8 cellular contexts compared by ENCODE assay signal in genomic region chr20:50192364-50193168, GRCh38. TPM values are rescaled to one million over a fixed set of nuclear protein-coding genes. Genes with fewer than 3 reads are reported as not detected.
A peak's percentile ranks its signal among the peaks of the same experiment; 100 is the strongest.
DNase-seq lines count a peak whose midpoint lies in the region; ATAC-seq and TF ChIP-seq lines count a peak whose summit lies in the region.

No MANE protein-coding gene starts in this region.

- TF ChIP-seq CTCF in lung (IDR thresholded peaks at IDR 0.05; ENCODE audit: control extremely low read depth, extremely low read depth): no peak

- H3K4me1 ChIP-seq in duodenal mucosa (ENCODE audit: control insufficient read depth in 1 of 2, insufficient read depth in 2 of 2, low read length in 2 of 2) (peaks cover 26 to 31% of the 10 kb centered on the region in 2 donors), lung (ENCODE audit: control insufficient read depth in 2 of 2, insufficient read depth in 2 of 2, low read length in 2 of 2) (peaks cover 0 to 18% of the 10 kb centered on the region in 2 donors)

- H3K9ac ChIP-seq in duodenal mucosa (ENCODE audit: low read depth in 1 of 2, low read length in 2 of 2): peak overlapping the region; percentile 71 to 88

- no peaks in the 10 kb centered on the region for H3K27me3 ChIP-seq in duodenal mucosa (ENCODE audit: control insufficient read depth in 1 of 2, insufficient read depth in 2 of 2, low read length in 2 of 2)
- H3K27me3 ChIP-seq in lung (ENCODE audit: control insufficient read depth, insufficient read depth): no peaks in the 10 kb centered on the region

- peak overlapping the region; percentile 83 to 85 for H3K4me3 ChIP-seq in duodenal mucosa (ENCODE audit: low read depth in 1 of 2, low read length in 2 of 2)
- peak overlapping the region; percentile 88 for H3K4me3 ChIP-seq in lung

- peak; percentile 64 for DNase-seq in DMS79 (lab: John Stamatoyannopoulos, UW)
- DNase-seq in NCI-H524 treated with DMSO at 0.1 percent for 48 hours (lab: John Stamatoyannopoulos, UW): peak; percentile 36
- peak; percentile 91 for DNase-seq in activated CD4-positive, alpha-beta memory T cell treated with anti-CD3 and anti-CD28 coated beads for 36 hours
- DNase-seq in lung (ENCODE audit: low spot score): peak; percentile 90
- DNase-seq in stimulated activated CD8-positive, alpha-beta memory T cell treated with anti-CD3 and anti-CD28 coated beads, Interleukin-12 subunit alpha, Interleukin-12 subunit beta, amount 100 ng/mL, for 1 hour (ENCODE audit: low read depth): peak; percentile 61

- no peaks in the 10 kb centered on the region for H3K9me3 Mint-ChIP-seq in activated CD4-positive, alpha-beta memory T cell treated with anti-CD3 and anti-CD28 coated beads for 36 hours

- H3K27me3 Mint-ChIP-seq in activated CD4-positive, alpha-beta memory T cell treated with anti-CD3 and anti-CD28 coated beads for 36 hours: no peaks in the 10 kb centered on the region

- no peaks in the 10 kb centered on the region for H3K9me3 ChIP-seq in duodenal mucosa (ENCODE audit: control insufficient read depth in 1 of 2, low read length in 2 of 2)
- no peaks in the 10 kb centered on the region for H3K9me3 ChIP-seq in lung (ENCODE audit: control insufficient read depth in 2 of 2, insufficient read depth in 1 of 2, low read length in 1 of 2)

- intact Hi-C loops in activated CD4-positive, alpha-beta memory T cell treated with anti-CD3 and anti-CD28 coated beads for 36 hours (cut with micrococcal nuclease): loop anchor here (5.0 kb wide), 4 partner anchors 95 to 540 kb away; partner anchors contain the start of gene PARD6B

- CTCF ChIA-PET in activated CD4-positive, alpha-beta memory T cell treated with anti-CD3 and anti-CD28 coated beads for 36 hours (lab: Charles Lee): interaction anchor here (1.6 to 5.7 kb wide), 2 partner anchors 264 to 272 kb away, joined by 4 to 153 read pairs; no protein-coding TSS in a partner anchor

- H3K4me1 Mint-ChIP-seq in activated CD4-positive, alpha-beta memory T cell treated with anti-CD3 and anti-CD28 coated beads for 36 hours (ENCODE audit: low read depth): peaks cover 19% of the 10 kb centered on the region

- peak overlapping the region; percentile 98 for H3K27ac Mint-ChIP-seq in activated CD4-positive, alpha-beta memory T cell treated with anti-CD3 and anti-CD28 coated beads for 36 hours

- peak overlapping the region; percentile 82 for H3K4me3 Mint-ChIP-seq in activated CD4-positive, alpha-beta memory T cell treated with anti-CD3 and anti-CD28 coated beads for 36 hours

- POLR2A ChIA-PET in activated CD4-positive, alpha-beta memory T cell treated with anti-CD3 and anti-CD28 coated beads for 36 hours (lab: Charles Lee): interaction anchor here (0.6 to 2.4 kb wide), 7 partner anchors 27 to 484 kb away, joined by 3 to 14 read pairs (median 3); no protein-coding TSS in a partner anchor

- peaks cover 22% of the 10 kb centered on the region for H3K36me3 Mint-ChIP-seq in activated CD4-positive, alpha-beta memory T cell treated with anti-CD3 and anti-CD28 coated beads for 36 hours

- ATAC-seq in HG03159 (IDR thresholded peaks at IDR 0.05; ENCODE audit: unreplicated experiment) (peak; percentile 38), lung (ENCODE audit: insufficient read depth, low FRiP score) (no peak), GM21528 (IDR thresholded peaks at IDR 0.05; ENCODE audit: low FRiP score, unreplicated experiment) (no peak)

- 7% methylated on average over 25 of the region's 25 CpGs for WGBS in lung, 2 donors

- H3K36me3 ChIP-seq in duodenal mucosa (ENCODE audit: control insufficient read depth in 1 of 2, insufficient read depth in 2 of 2, low read length in 2 of 2) (peaks cover 0 to 13% of the 10 kb centered on the region in 2 donors), lung (ENCODE audit: control insufficient read depth in 2 of 2, insufficient read depth in 2 of 2, low read length in 2 of 2) (peaks cover 0 to 19% of the 10 kb centered on the region in 2 donors)

- H3K27ac ChIP-seq in duodenal mucosa (ENCODE audit: low read depth, low read length): peak overlapping the region; percentile 76
- peak overlapping the region; percentile 80 to 89 for H3K27ac ChIP-seq in lung (ENCODE audit: low read depth in 1 of 2, low read length in 1 of 2)

RNA-seq across cellular contexts. Expression of gene CEBPB, which starts 1.9 kb away (rescaled TPM):
- 10 to 100 TPM; 53.3 to 56.5 TPM for total RNA-seq in activated CD4-positive, alpha-beta memory T cell treated with anti-CD3 and anti-CD28 coated beads for 36 hours
- total RNA-seq in lung: 100 to 1,000 TPM in 1 of 2 donors, 10 to 100 TPM in 1; 54.6 to 296 TPM
- polyA plus RNA-seq in lung: 100 to 1,000 TPM in 1 of 2 donors, 10 to 100 TPM in 1; 53.2 to 194 TPM

RNA-seq across cellular contexts. Expression of gene PEDS1, which starts 39.0 kb away (rescaled TPM):
- total RNA-seq in activated CD4-positive, alpha-beta memory T cell treated with anti-CD3 and anti-CD28 coated beads for 36 hours: 10 to 100 TPM; 15.0 to 16.9 TPM
- 10 to 100 TPM; 21.9 to 34.8 TPM for total RNA-seq in lung
- 10 to 100 TPM; 34.0 to 43.4 TPM for polyA plus RNA-seq in lung

Comparison
In these comparisons a context has a peak if more than half of its experiments do, and no peak if none do; other contexts are left out.
1. DNase-seq: peak in every context shown above with its lines; median percentile 91 in activated CD4-positive, alpha-beta memory T cell treated with anti-CD3 and anti-CD28 coated beads for 36 hours; 90 in lung; 64 in DMS79; 61 in stimulated activated CD8-positive, alpha-beta memory T cell treated with anti-CD3 and anti-CD28 coated beads, Interleukin-12 subunit alpha, Interleukin-12 subunit beta, amount 100 ng/mL, for 1 hour; 36 in NCI-H524 treated with DMSO at 0.1 percent for 48 hours.